Comparison of ENCODE assay signal across 8 cellular contexts in genomic region chr14:30874120-30874998, GRCh38. TPM values are rescaled to one million over a fixed set of nuclear protein-coding genes. Genes with fewer than 3 reads are reported as not detected.
DNase-seq lines count a peak whose midpoint lies in the region; ATAC-seq, FAIRE-seq and TF ChIP-seq lines count a peak whose summit lies in the region.

Gene COCH (plus strand): TSS chr14:30874559. CDS start chr14:30874939, 380 bp downstream.

- TF ChIP-seq POLR2A in A549 (IDR thresholded peaks at IDR 0.05; ENCODE audit: low read length) (peak; percentile 66), GM15510 (IDR thresholded peaks at IDR 0.05; ENCODE audit: borderline replicate concordance, extremely low read depth, insufficient read length) (peak; percentile 50), erythroblast (IDR thresholded peaks at IDR 0.05; ENCODE audit: low read length) (no peak)

- 7% methylated on average over 3 of the region's 99 CpGs for WGBS in A549 (ENCODE audit: missing lambda C conversion rate)

- peak within 1 kb of the TSS; percentile 86 for H3K4me3 ChIP-seq in A549

- peak within 1 kb of the TSS; percentile 84 for H3K4me2 ChIP-seq in A549

- POLR2A ChIA-PET in A549 (lab: Yijun Ruan, JAX) = interaction anchor here (0.5 to 0.6 kb wide), 2 partner anchors 17 to 50 kb away, joined by 3 read pairs; no protein-coding TSS in a partner anchor

- FAIRE-seq in A549 (lab: Jason Lieb, UNC) = no peak

- no peak for TF ChIP-seq EP300 in A549 (IDR thresholded peaks at IDR 0.05)

- CTCF ChIA-PET in A549 (lab: Yijun Ruan, JAX) = interaction anchor here (0.7 to 2.3 kb wide), 7 partner anchors 12 to 212 kb away, joined by 3 to 10 read pairs (median 3); no protein-coding TSS in a partner anchor

- peak within 1 kb of the TSS; percentile 82 to 84 (median 83) for H3K4me3 Mint-ChIP-seq in nephron

- H3K9me3 ChIP-seq in A549 = no peaks in the 10 kb centered on the region

- TF ChIP-seq CTCF in A549 (IDR thresholded peaks at IDR 0.05) (peak; percentile 43; the same call in 2 of the 3 replicates), nephron (IDR thresholded peaks at IDR 0.05; ENCODE audit: unreplicated experiment in 3 of 3) (peak; percentile 26 to 55 (median 27))

- peak within 1 kb of the TSS in 1 of 3 experiments; percentile 9 for H3K27ac Mint-ChIP-seq in nephron

- H3K27me3 Mint-ChIP-seq in nephron (ENCODE audit: low read depth) = peaks cover 61% of the 10 kb centered on the region

- peak within 1 kb of the TSS; percentile 75 to 90 for H3K27ac ChIP-seq in A549

- no peaks in the 10 kb centered on the region for H3K36me3 Mint-ChIP-seq in nephron (ENCODE audit: low read depth)

- DNase-seq in A549 (ENCODE audit: low read depth in 1 of 2, low spot score in 1 of 2) (peak; percentile 63 to 74), NCI-H1417 (lab: John Stamatoyannopoulos, UW) (peak; percentile 54 to 94 (median 93)), erythroblast (lab: John Stamatoyannopoulos, UW) (peak; percentile 70 to 75), ureter (ENCODE audit: low spot score) (no peak)
- DNase-seq in activated CD4-positive, CD25-positive, alpha-beta regulatory T cell treated with anti-CD3 and anti-CD28 coated beads, Interleukin-2, amount 50 U/mL, for 72 hours = peak; percentile 44

- H3K9me3 Mint-ChIP-seq in nephron = no peaks in the 10 kb centered on the region

- ATAC-seq in A549 = peak; percentile 88 to 94
- peak; percentile 80 for ATAC-seq in HG02678 (IDR thresholded peaks at IDR 0.05; ENCODE audit: unreplicated experiment)

- peaks cover 21% of the 10 kb centered on the region for H3K4me1 Mint-ChIP-seq in nephron

- peak in 1 of 2 experiments; percentile 42; a peak in 3 of 5 replicates for TF ChIP-seq RAD21 in A549 (conservative IDR thresholded peaks at IDR 0.05 in 1 of 2, IDR thresholded peaks at IDR 0.05 in 1 of 2)

- 0 out of 3 replicates have a peak, but pooled peaks cover 4% of the 10 kb centered on the region for H3K4me1 ChIP-seq in A549

TF ChIP-seq in A549, 52 proteins besides CTCF, POLR2A, EP300 and RAD21:
- TF ChIP-seq POLR2AphosphoS2 (conservative IDR thresholded peaks at IDR 0.05; ENCODE audit: low read length) (no peak), PHF8 (IDR thresholded peaks at IDR 0.05; ENCODE audit: borderline replicate concordance, low read depth) (peak; percentile 54; the same call in 1 of the 2 replicates), GATA3 (IDR thresholded peaks at IDR 0.05; ENCODE audit: borderline replicate concordance) (0 out of 2 replicates have a peak, but pooled peaks have one; percentile 29), JUN (IDR thresholded peaks at IDR 0.05) (peak in 1 of 2 experiments; percentile 60; a peak in 1 of 5 replicates), CEBPB (IDR thresholded peaks at IDR 0.05) (no peak), TP53 (CRISPR knock-in tag; IDR thresholded peaks at IDR 0.05) (0 out of 2 replicates have a peak, but pooled peaks have one; percentile 54), KDM1A (IDR thresholded peaks at IDR 0.05; ENCODE audit: low read depth) (no peak), SMC3 (IDR thresholded peaks at IDR 0.05) (peak; percentile 50; the same call in 2 of the 3 replicates)
- TF ChIP-seq, protein P1, sequence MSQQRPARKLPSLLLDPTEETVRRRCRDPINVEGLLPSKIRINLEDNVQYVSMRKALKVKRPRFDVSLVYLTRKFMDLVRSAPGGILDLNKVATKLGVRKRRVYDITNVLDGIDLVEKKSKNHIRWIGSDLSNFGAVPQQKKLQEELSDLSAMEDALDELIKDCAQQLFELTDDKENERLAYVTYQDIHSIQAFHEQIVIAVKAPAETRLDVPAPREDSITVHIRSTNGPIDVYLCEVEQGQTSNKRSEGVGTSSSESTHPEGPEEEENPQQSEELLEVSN (IDR thresholded peaks at IDR 0.05; ENCODE audit: borderline replicate concordance, low read depth) = peak; percentile 65; the same call in 1 of the 2 replicates
- TF ChIP-seq, protein P2, sequence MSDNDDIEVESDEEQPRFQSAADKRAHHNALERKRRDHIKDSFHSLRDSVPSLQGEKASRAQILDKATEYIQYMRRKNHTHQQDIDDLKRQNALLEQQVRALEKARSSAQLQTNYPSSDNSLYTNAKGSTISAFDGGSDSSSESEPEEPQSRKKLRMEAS (IDR thresholded peaks at IDR 0.05) = peak; percentile 59

RNA-seq across cellular contexts. Expression of gene COCH, which starts in this region (rescaled TPM):
- 45.9 and 53.1 TPM in 2 replicates for polyA plus RNA-seq in A549 (2011; rRNA removed)
- 13.4 and 15.3 TPM in 2 replicates for polyA plus RNA-seq in A549 (2012; cell fraction: cytosol; rRNA removed)
- 19.3 and 19.8 TPM in 2 replicates for polyA plus RNA-seq in A549 (2012; cell fraction: nucleus; rRNA removed)
- 27.6 to 33.0 TPM (median 31.9 TPM) in 3 replicates for polyA plus RNA-seq in A549 (2017; fragmentation: RNase III; extraction: RNeasy Plus Mini Kit Qiagen cat#74134 plus additional on column Dnase treatment)
- polyA minus RNA-seq in A549 (2011; rRNA and poly(A)+ RNA removed) = 16.9 and 19.3 TPM in 2 replicates
- total RNA-seq in ureter = 7.3 TPM
